In genomic region chr14:24976599-24976998, GRCh38 we compare ENCODE assay signal across 29 cellular contexts.
"Had no signal": no experiment of that assay in that cellular context is flagged by ENCODE, and none has a peak within 500 bp of the region (broad histone marks: within the 10 kb centered on the region; RNA-seq: fewer than 3 reads in every experiment).

No MANE protein-coding gene starts in this region.

- H3K27ac Mint-ChIP-seq: naive thymus-derived CD4-positive, alpha-beta T cell; natural killer cell; nephron progenitor cell; progenitor cell of endocrine pancreas; stimulated activated effector memory CD8-positive, alpha-beta T cell treated with anti-CD3 and anti-CD28 coated beads, Interleukin-12 subunit alpha, Interleukin-12 subunit beta, amount 100 ng/mL, for 72 hours; stimulated activated naive B cell treated with anti-CD40 and anti-IgM and Interleukin-4, amounts not matched to agents 10 μg/mL and 1 μg/mL and 100 μg/mL, for 72 hours; stimulated activated naive CD8-positive, alpha-beta T cell treated with anti-CD3 and anti-CD28 coated beads, Interleukin-15, Interleukin-2, amounts not matched to agents 100 ng/mL and 50 ng/mL, for 24 hours had no signal

- H3K9me3 ChIP-seq: neutrophil, psoas muscle, stomach, thoracic aorta, thyroid gland, tibial nerve, upper lobe of left lung, vagina had no signal

- H3K36me3 Mint-ChIP-seq: naive thymus-derived CD4-positive, alpha-beta T cell; natural killer cell; stimulated activated effector memory CD8-positive, alpha-beta T cell treated with anti-CD3 and anti-CD28 coated beads, Interleukin-12 subunit alpha, Interleukin-12 subunit beta, amount 100 ng/mL, for 72 hours; stimulated activated naive B cell treated with anti-CD40 and anti-IgM and Interleukin-4, amounts not matched to agents 10 μg/mL and 1 μg/mL and 100 μg/mL, for 72 hours had no signal

- H3K27me3 ChIP-seq: neutrophil, stomach, thyroid gland, tibial nerve, upper lobe of left lung, vagina had no signal

- H3K36me3 ChIP-seq: neutrophil, stomach, thoracic aorta, thyroid gland, tibial nerve, upper lobe of left lung, vagina had no signal

- H3K4me1 Mint-ChIP-seq: naive thymus-derived CD4-positive, alpha-beta T cell; natural killer cell; stimulated activated effector memory CD8-positive, alpha-beta T cell treated with anti-CD3 and anti-CD28 coated beads, Interleukin-12 subunit alpha, Interleukin-12 subunit beta, amount 100 ng/mL, for 72 hours; stimulated activated naive B cell treated with anti-CD40 and anti-IgM and Interleukin-4, amounts not matched to agents 10 μg/mL and 1 μg/mL and 100 μg/mL, for 72 hours had no signal

- H3K4me3 Mint-ChIP-seq: naive thymus-derived CD4-positive, alpha-beta T cell; natural killer cell; nephron progenitor cell; neural crest cell; stimulated activated effector memory CD8-positive, alpha-beta T cell treated with anti-CD3 and anti-CD28 coated beads, Interleukin-12 subunit alpha, Interleukin-12 subunit beta, amount 100 ng/mL, for 72 hours; stimulated activated naive B cell treated with anti-CD40 and anti-IgM and Interleukin-4, amounts not matched to agents 10 μg/mL and 1 μg/mL and 100 μg/mL, for 72 hours; stimulated activated naive CD8-positive, alpha-beta T cell treated with anti-CD3 and anti-CD28 coated beads, Interleukin-15, Interleukin-2, amounts not matched to agents 100 ng/mL and 50 ng/mL, for 24 hours had no signal

- ATAC-seq: naive thymus-derived CD4-positive, alpha-beta T cell; natural killer cell; psoas muscle; right cardiac atrium; sciatic nerve; stimulated activated effector memory CD8-positive, alpha-beta T cell treated with anti-CD3 and anti-CD28 coated beads, Interleukin-12 subunit alpha, Interleukin-12 subunit beta, amount 100 ng/mL, for 72 hours; stimulated activated naive B cell treated with anti-CD40 and anti-IgM and Interleukin-4, amounts not matched to agents 10 μg/mL and 1 μg/mL and 100 μg/mL, for 72 hours had no signal

- H3K9me3 Mint-ChIP-seq: natural killer cell; nephron progenitor cell; neural crest cell; stimulated activated effector memory CD8-positive, alpha-beta T cell treated with anti-CD3 and anti-CD28 coated beads, Interleukin-12 subunit alpha, Interleukin-12 subunit beta, amount 100 ng/mL, for 72 hours; stimulated activated naive B cell treated with anti-CD40 and anti-IgM and Interleukin-4, amounts not matched to agents 10 μg/mL and 1 μg/mL and 100 μg/mL, for 72 hours; stimulated activated naive CD8-positive, alpha-beta T cell treated with anti-CD3 and anti-CD28 coated beads, Interleukin-15, Interleukin-2, amounts not matched to agents 100 ng/mL and 50 ng/mL, for 24 hours had no signal

- FAIRE-seq: urothelium cell line had no signal

- DNase-seq: naive thymus-derived CD4-positive, alpha-beta T cell; natural killer cell; nephron progenitor cell; nucleus accumbens; posterior cingulate gyrus; psoas muscle; right cardiac atrium; stimulated activated CD4-positive, alpha-beta T cell treated with anti-CD3 and anti-CD28 coated beads, Interleukin-15, amount 100 ng/mL, for 24 hours; stimulated activated CD4-positive, alpha-beta T cell treated with anti-CD3 and anti-CD28 coated beads, Interleukin-2, amount 100 ng/mL, for 24 hours; stimulated activated CD4-positive, alpha-beta T cell treated with anti-CD3 and anti-CD28 coated beads, Interleukin-2, amount 100 ng/mL, for 48 hours; stimulated activated CD4-positive, alpha-beta T cell treated with anti-CD3 and anti-CD28 coated beads, Interleukin-4, amount 100 ng/mL, for 24 hours; stimulated activated naive B cell treated with anti-CD40 and anti-IgM and Interleukin-4, amounts not matched to agents 10 μg/mL and 1 μg/mL and 100 μg/mL, for 72 hours; stimulated activated naive CD4-positive, alpha-beta T cell treated with Interleukin-2 at 50 U/mL for 16 hours; stomach; thyroid gland; trophoblast cell had no signal

- H3K27ac ChIP-seq: neutrophil, parathyroid adenoma, psoas muscle, skin epidermis, stomach, thoracic aorta, thyroid gland, tibial nerve, upper lobe of left lung, vagina had no signal

- H3K4me1 ChIP-seq: parathyroid adenoma, psoas muscle, vagina had no signal

- H3K4me3 ChIP-seq: psoas muscle, skin epidermis, stomach, thoracic aorta, thyroid gland, tibial nerve, upper lobe of left lung, vagina had no signal

- H3K27me3 Mint-ChIP-seq: progenitor cell of endocrine pancreas; stimulated activated naive B cell treated with anti-CD40 and anti-IgM and Interleukin-4, amounts not matched to agents 10 μg/mL and 1 μg/mL and 100 μg/mL, for 72 hours had no signal
